ENCODE assay signal across 29 cellular contexts in the genomic region with DNA sequence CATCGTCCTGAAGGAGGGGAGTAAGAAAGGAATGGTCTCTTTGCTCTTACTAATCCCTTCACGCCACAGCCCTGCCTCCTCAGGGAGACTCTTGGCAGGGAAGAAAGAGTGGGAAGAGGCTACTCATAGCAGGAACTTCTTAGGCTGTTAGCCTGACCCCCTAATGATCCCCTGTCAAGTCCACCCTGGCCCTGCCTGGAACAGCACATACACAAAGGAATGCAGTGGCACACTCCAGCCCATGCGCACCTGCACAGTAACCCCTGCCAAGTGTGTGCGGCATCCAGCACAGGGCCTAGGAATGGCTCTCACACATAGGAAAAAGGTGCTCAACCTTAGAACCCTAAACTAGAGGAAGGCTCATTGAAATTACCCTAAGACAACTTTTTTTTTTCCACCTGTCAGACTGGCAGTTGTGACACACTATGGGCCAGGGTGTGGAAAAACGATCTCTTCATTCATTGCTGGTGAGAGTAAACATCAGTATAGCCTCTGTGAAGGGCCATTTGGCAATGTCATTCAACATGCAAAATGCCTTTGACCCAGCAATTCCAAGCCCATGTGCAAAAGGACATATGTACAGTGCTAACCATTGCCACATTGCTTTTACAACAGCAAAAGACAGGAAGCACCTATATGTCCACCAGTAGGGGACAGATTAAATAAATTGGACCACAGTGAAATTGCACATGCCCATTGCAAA. TPM values are rescaled to one million over a fixed set of nuclear protein-coding genes. Genes with fewer than 3 reads are reported as not detected.
DNase-seq lines count a peak whose midpoint lies in the region; ATAC-seq and TF ChIP-seq lines count a peak whose summit lies in the region.
"Had no signal": no experiment of that assay in that cellular context is flagged by ENCODE, and none has a peak within 500 bp of the region (broad histone marks: within the 10 kb centered on the region; RNA-seq: fewer than 3 reads in every experiment).

No MANE protein-coding gene starts in this region.

- H3K27me3 ChIP-seq in colonic mucosa (no peaks in the 10 kb centered on the region), spleen (replicated peaks in 1 of 7) (peaks cover 0 to 8% (median 0%) of the 10 kb centered on the region in 7 donors)
- H3K27me3 ChIP-seq: adrenal gland, cardiac muscle cell, SJSA1, uterus had no signal

- H3K4me1 ChIP-seq in colonic mucosa = no peaks in the 10 kb centered on the region
- peaks cover 30 to 91% (median 53%) of the 10 kb centered on the region in 6 donors for H3K4me1 ChIP-seq in spleen
- H3K4me1 ChIP-seq: adrenal gland, Caco-2, uterus had no signal

- peak; percentile 19 for DNase-seq in NCI-H2029 treated with DMSO at 0.1 percent for 48 hours (lab: John Stamatoyannopoulos, UW)
- DNase-seq in NCI-H2029 (lab: John Stamatoyannopoulos, UW) = no peak
- DNase-seq in colonic mucosa = peak; percentile 41
- DNase-seq in kidney tubule cell (ENCODE audit: low spot score) = peak; percentile 83
- DNase-seq in spleen = peak; percentile 32
- no peak for DNase-seq in activated CD4-positive, alpha-beta T cell treated with anti-CD3 and anti-CD28 coated beads, Interleukin-2, amount 50 U/mL, for 4 hours
- DNase-seq: 8988T; activated CD4-positive, alpha-beta T cell treated with anti-CD3 and anti-CD28 coated beads, Interleukin-2, amount 10 ng/mL, durations not matched to agents 24 days and 14 days; activated CD8-positive, alpha-beta memory T cell treated with anti-CD3 and anti-CD28 coated beads, Interleukin-2, amount 50 U/mL, for 48 hours; activated effector memory CD4-positive, alpha-beta T cell treated with Interleukin-2 at 50 U/mL for 16 hours; Caco-2; EL; erythroblast; NCI-H1417 treated with DMSO at 0.1 percent for 48 hours; NCI-H2171; NCI-H774; stimulated activated CD4-positive, alpha-beta T cell treated with anti-CD3 and anti-CD28 coated beads, Interleukin-12 subunit alpha, Interleukin-12 subunit beta, amount 100 ng/mL, for 4 hours had no signal

- TF ChIP-seq CTCF in colonic mucosa (IDR thresholded peaks at IDR 0.05) = no peak
- no peak for TF ChIP-seq CTCF in spleen (IDR thresholded peaks at IDR 0.05 in 8 of 11, conservative IDR thresholded peaks at IDR 0.05 in 3 of 11)

- H3K9ac ChIP-seq in colonic mucosa (ENCODE audit: low read depth in 2 of 2, low read length in 2 of 2) = no peak overlapping the region

- H3K4me3 ChIP-seq in colonic mucosa = no peak overlapping the region
- H3K4me3 ChIP-seq in spleen = no peak overlapping the region
- H3K4me3 ChIP-seq: adrenal gland, cardiac muscle cell, SJSA1, uterus had no signal

- H3K9me3 ChIP-seq in colonic mucosa (no peaks in the 10 kb centered on the region), spleen (no peaks in the 10 kb centered on the region)
- H3K9me3 ChIP-seq: adrenal gland, Caco-2, neutrophil, SJSA1, uterus had no signal

- no peaks in the 10 kb centered on the region for H3K36me3 ChIP-seq in colonic mucosa
- H3K36me3 ChIP-seq in spleen = no peaks in the 10 kb centered on the region
- H3K36me3 ChIP-seq: adrenal gland, cardiac muscle cell, neutrophil, SJSA1, uterus had no signal

- 61 to 82% (median 74%) methylated on average over 5 of the region's 5 CpGs for WGBS in spleen, 5 donors

- H3K27ac ChIP-seq in colonic mucosa (no peak overlapping the region), spleen (peak overlapping the region in 3 of 8 donors; percentile 16 to 51 (median 40))
- H3K27ac ChIP-seq: adrenal gland, cardiac muscle cell, neutrophil, SJSA1, uterus had no signal

- ATAC-seq in HG02571 (IDR thresholded peaks at IDR 0.05; ENCODE audit: unreplicated experiment) (no peak), GM19023 (IDR thresholded peaks at IDR 0.05; ENCODE audit: unreplicated experiment) (no peak)

- no peak for TF ChIP-seq POLR2A in spleen (IDR thresholded peaks at IDR 0.05)

- intact Hi-C loops in colonic mucosa (cut with DNase I) (no loop called here), spleen (cut with DNase I; ENCODE audit: low total_unique reads) (no loop called here)

RNA-seq across cellular contexts. Expression of a gene that starts 50.1 kb away (rescaled TPM):
- total RNA-seq in colonic mucosa (10 to 100 TPM in 1 of 2 donors, 1 to 10 TPM in 1; 4.3 to 26.0 TPM), spleen (10 to 100 TPM in 1 of 7 donors, 1 to 10 TPM in 6; 1.8 to 11.6 (median 3.9) TPM)
- 1 to 10 TPM; 1.3 to 4.0 (median 1.6) TPM for polyA plus RNA-seq in spleen

RNA-seq across cellular contexts. Expression of a gene that starts 59.5 kb away (rescaled TPM):
- not detected for total RNA-seq in colonic mucosa
- total RNA-seq in spleen = under 1 TPM in 4 of 7 donors, not detected in 3; 0.17 to 0.34 (median 0.29) TPM
- under 1 TPM in 2 of 3 donors, not detected in 1; 0.10 to 0.24 TPM for polyA plus RNA-seq in spleen
- total RNA-seq: activated CD4-positive, alpha-beta T cell treated with anti-CD3 and anti-CD28 coated beads, Interleukin-2, amount 10 ng/mL, durations not matched to agents 24 days and 14 days; adrenal gland; Caco-2; cardiac muscle cell; left lobe of liver; mucosa of gallbladder; SJSA1; subcutaneous adipose tissue; T-helper 1 cell treated with Interleukin-12 subunit alpha and Interleukin-12 subunit beta and Interleukin-4 antibody, amounts not matched to agents 30 ng/mL and 1 ng/mL, for 36 hours; uterus had no signal
- polyA plus RNA-seq: adrenal gland, BJ, cardiac muscle cell had no signal

Comparison
In these comparisons a context has a peak if more than half of its experiments do, and no peak if none do; other contexts are left out.
1. DNase-seq: peak in NCI-H2029 treated with DMSO at 0.1 percent for 48 hours (single experiment), colonic mucosa (single experiment), kidney tubule cell (single experiment) and spleen (single experiment); none in NCI-H2029 (single experiment) and activated CD4-positive, alpha-beta T cell treated with anti-CD3 and anti-CD28 coated beads, Interleukin-2, amount 50 U/mL, for 4 hours (0 of 2).